ENCODE assay signal across 18 cellular contexts in genomic region chr2:120871016-120871635, GRCh38.
"Had no signal": no experiment of that assay in that cellular context is flagged by ENCODE, and none has a peak within 500 bp of the region (broad histone marks: within the 10 kb centered on the region; RNA-seq: fewer than 3 reads in every experiment).

No MANE protein-coding gene starts in this region.

- H3K9me3 ChIP-seq: colonic mucosa, pancreas, prostate gland, right lobe of liver, suprapubic skin, thyroid gland, uterus had no signal

- H3K36me3 ChIP-seq: colonic mucosa, pancreas, prostate gland, right lobe of liver, suprapubic skin, thyroid gland, uterus had no signal

- ATAC-seq: foreskin keratinocyte; natural killer cell; pancreas; right lobe of liver; stimulated activated effector memory CD8-positive, alpha-beta T cell treated with anti-CD3 and anti-CD28 coated beads, Interleukin-12 subunit alpha, Interleukin-12 subunit beta, amount 100 ng/mL, for 72 hours; stimulated activated naive CD8-positive, alpha-beta T cell treated with anti-CD3 and anti-CD28 coated beads, Interleukin-15, Interleukin-2, amounts not matched to agents 100 U/mL and 50 U/mL, for 24 hours had no signal

- H3K4me1 ChIP-seq: foreskin keratinocyte, pancreas, prostate gland, uterus had no signal

- H3K4me3 ChIP-seq: colonic mucosa, pancreas, prostate gland, right lobe of liver, suprapubic skin, thyroid gland, uterus had no signal

- H3K27me3 ChIP-seq: pancreas, right lobe of liver, suprapubic skin, thyroid gland, uterus had no signal

- H3K27ac ChIP-seq: colonic mucosa, foreskin keratinocyte, pancreas, prostate gland, right lobe of liver, suprapubic skin, thyroid gland, uterus had no signal

- DNase-seq: colonic mucosa; dermis blood vessel endothelial cell; endodermal cell; erythroblast; foreskin keratinocyte; immature natural killer cell; natural killer cell; nucleus accumbens; stimulated activated CD4-positive, alpha-beta T cell treated with anti-CD3 and anti-CD28 coated beads, Interleukin-4, amount 100 ng/mL, for 1 hour; stimulated activated CD8-positive, alpha-beta memory T cell treated with anti-CD3 and anti-CD28 coated beads, Interleukin-4, amount 100 ng/mL, for 48 hours; stimulated activated naive CD8-positive, alpha-beta T cell treated with anti-CD3 and anti-CD28 coated beads, Interleukin-15, Interleukin-2, amounts not matched to agents 100 U/mL and 50 U/mL, for 24 hours; thyroid gland; uterus had no signal
